In genomic region chr22:20273720-20274119, GRCh38 we compare ENCODE assay signal across 14 cellular contexts.
"Had no signal": no experiment of that assay in that cellular context is flagged by ENCODE, and none has a peak within 500 bp of the region (broad histone marks: within the 10 kb centered on the region; RNA-seq: fewer than 3 reads in every experiment).

No MANE protein-coding gene starts in this region.

- H3K4me3 ChIP-seq: heart left ventricle, ovary, smooth muscle cell, testis, tibial nerve, upper lobe of right lung, vagina had no signal

- H3K9me3 ChIP-seq: heart left ventricle, ovary, testis, tibial nerve, upper lobe of right lung, vagina had no signal

- H3K4me1 ChIP-seq: foreskin keratinocyte, testis, upper lobe of right lung had no signal

- H3K4me2 ChIP-seq: smooth muscle cell had no signal

- H3K27me3 ChIP-seq: foreskin keratinocyte, heart left ventricle, ovary, testis, upper lobe of right lung, vagina had no signal

- ATAC-seq: foreskin keratinocyte; left colon; naive thymus-derived CD8-positive, alpha-beta T cell; stimulated activated memory B cell treated with anti-CD40 and anti-IgM and Interleukin-4, amounts not matched to agents 10 μg/mL and 1 μg/mL and 100 μg/mL, for 72 hours; upper lobe of right lung had no signal

- H3K27ac ChIP-seq: foreskin keratinocyte, heart left ventricle, ovary, testis, tibial nerve, upper lobe of right lung, vagina had no signal

- DNase-seq: foreskin keratinocyte; hippocampal formation; left colon; mesendoderm; naive thymus-derived CD8-positive, alpha-beta T cell; ovary; stimulated activated CD4-positive, alpha-beta T cell treated with anti-CD3 and anti-CD28 coated beads, Interleukin-4, amount 100 ng/mL, for 1 hour; testis; upper lobe of right lung had no signal

- H3K36me3 ChIP-seq: heart left ventricle, ovary, tibial nerve, upper lobe of right lung, vagina had no signal
